Comparison of ENCODE assay signal across 24 cellular contexts in the genomic region with DNA sequence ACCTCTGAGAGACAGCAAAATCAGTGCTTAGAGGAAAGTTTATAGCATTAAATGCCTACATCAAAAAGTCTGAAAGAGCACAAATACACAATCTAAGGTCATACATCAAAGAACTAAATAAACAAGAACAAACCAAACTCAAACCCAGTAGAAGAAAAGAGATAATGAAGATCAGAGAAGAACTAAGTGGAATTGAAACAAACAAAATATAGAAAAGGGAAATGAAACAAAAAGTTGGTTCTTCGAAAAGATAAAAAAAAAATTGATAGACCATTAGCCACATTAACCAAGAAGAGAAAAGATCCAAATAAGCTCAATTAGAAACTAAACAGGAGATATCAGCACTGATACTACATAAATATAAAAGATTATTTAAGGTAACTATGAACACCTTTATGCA.
"Had no signal": no experiment of that assay in that cellular context is flagged by ENCODE, and none has a peak within 500 bp of the region (broad histone marks: within the 10 kb centered on the region; RNA-seq: fewer than 3 reads in every experiment).

No MANE protein-coding gene starts in this region.

- H3K4me3 ChIP-seq: esophagus muscularis mucosa, gastroesophageal sphincter, left ventricle myocardium inferior, lower lobe of right lung, pancreas, tibial artery, upper lobe of left lung, uterus had no signal

- DNase-seq: effector memory CD8-positive, alpha-beta T cell; glutamatergic neuron; kidney; left cardiac atrium; left ventricle myocardium inferior; lower lobe of right lung; natural killer cell; occipital lobe; pancreas; right cardiac atrium; small intestine; stimulated activated CD4-positive, alpha-beta T cell treated with anti-CD3 and anti-CD28 coated beads, Interleukin-12 subunit alpha, Interleukin-12 subunit beta, amount 100 ng/mL, for 4 hours; stimulated activated naive CD4-positive, alpha-beta T cell treated with Interleukin-2 at 50 U/mL for 16 hours; tibial artery; upper lobe of left lung; uterus had no signal

- H3K4me1 Mint-ChIP-seq: memory B cell, mesothelial cell of epicardium, natural killer cell, neural crest cell had no signal

- H3K27ac Mint-ChIP-seq: dendritic cell treated with granulocyte-macrophage colony-stimulating factor and Interleukin-4, amounts not matched to agents 40 ng/mL and 50 ng/mL, for 4 days; effector memory CD8-positive, alpha-beta T cell; memory B cell; mesothelial cell of epicardium; natural killer cell; progenitor cell of endocrine pancreas had no signal

- H3K27me3 Mint-ChIP-seq: dendritic cell treated with granulocyte-macrophage colony-stimulating factor and Interleukin-4, amounts not matched to agents 40 ng/mL and 50 ng/mL, for 4 days; effector memory CD8-positive, alpha-beta T cell; memory B cell; progenitor cell of endocrine pancreas had no signal

- H3K27me3 ChIP-seq: esophagus muscularis mucosa, gastroesophageal sphincter, pancreas, tibial artery, upper lobe of left lung, uterus had no signal

- H3K4me3 Mint-ChIP-seq: dendritic cell treated with granulocyte-macrophage colony-stimulating factor and Interleukin-4, amounts not matched to agents 40 ng/mL and 50 ng/mL, for 4 days; effector memory CD8-positive, alpha-beta T cell; memory B cell; mesothelial cell of epicardium; natural killer cell; neural crest cell had no signal

- ATAC-seq: effector memory CD8-positive, alpha-beta T cell; gastroesophageal sphincter; left cardiac atrium; lower lobe of right lung; natural killer cell; pancreas; right cardiac atrium had no signal

- H3K36me3 Mint-ChIP-seq: memory B cell, mesothelial cell of epicardium had no signal

- H3K36me3 ChIP-seq: esophagus muscularis mucosa, gastroesophageal sphincter, left ventricle myocardium inferior, lower lobe of right lung, pancreas, tibial artery, upper lobe of left lung, uterus had no signal

- H3K27ac ChIP-seq: epithelial cell of prostate, esophagus muscularis mucosa, gastroesophageal sphincter, left ventricle myocardium inferior, lower lobe of right lung, pancreas, tibial artery, upper lobe of left lung, uterus had no signal

- H3K9me3 ChIP-seq: pancreas, uterus had no signal

- H3K4me1 ChIP-seq: esophagus muscularis mucosa, gastroesophageal sphincter, left ventricle myocardium inferior, lower lobe of right lung, pancreas, tibial artery, upper lobe of left lung, uterus had no signal
